In the genomic region with DNA sequence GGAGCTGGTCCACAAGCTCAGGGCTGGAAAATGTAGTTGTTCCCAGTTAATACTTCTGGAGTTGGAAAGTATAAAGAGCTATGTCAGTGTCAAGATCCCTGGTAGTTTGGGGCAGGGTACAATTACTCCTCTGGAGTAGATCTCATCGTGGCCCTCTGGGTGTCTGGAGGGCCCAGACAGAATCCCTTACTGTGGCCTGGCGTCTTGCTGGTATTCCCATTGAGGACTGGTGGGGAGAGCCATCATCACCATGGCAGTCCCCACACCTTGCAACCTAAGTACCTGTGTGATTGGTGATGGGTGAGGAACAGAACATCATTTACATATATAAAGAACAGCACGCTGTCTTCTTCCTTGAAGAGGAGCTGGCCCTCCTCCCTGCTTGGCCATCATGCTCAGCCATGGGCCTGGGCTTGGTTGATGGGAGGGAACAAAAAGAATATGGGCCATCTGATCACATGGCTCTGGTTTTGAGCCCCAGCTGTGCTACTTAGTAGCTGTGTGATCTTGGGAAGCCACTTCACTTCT, we compare ENCODE assay signal across 10 cellular contexts. TPM values are rescaled to one million over a fixed set of nuclear protein-coding genes. Genes with fewer than 3 reads are reported as not detected.
DNase-seq lines count a peak whose midpoint lies in the region; ATAC-seq, FAIRE-seq and TF ChIP-seq lines count a peak whose summit lies in the region.
"Not testable (repeated sequence)": the region's sequence is repeated elsewhere in the genome, so short reads cannot be mapped to it uniquely, and the experiment has no call there.
"Had no signal": no experiment of that assay in that cellular context is flagged by ENCODE, and none has a peak within 500 bp of the region (broad histone marks: within the 10 kb centered on the region; RNA-seq: fewer than 3 reads in every experiment).

No MANE protein-coding gene starts in this region.

- DNase-seq in GM23338 (ENCODE audit: low spot score); K562 (ENCODE audit: extremely low read depth in 1 of 4, low spot score in 3 of 4); mucosa of descending colon; upper lobe of left lung: not testable (repeated sequence)
- peak; percentile 68 for DNase-seq in posterior vena cava (ENCODE audit: low spot score)

- H3F3A ChIP-seq in GM23338 (replicated peaks; ENCODE audit: low read depth): not testable (repeated sequence)

- TF ChIP-seq POLR2A in K562 (conservative IDR thresholded peaks at IDR 0.05); gastroesophageal sphincter (IDR thresholded peaks at IDR 0.05); upper lobe of left lung (IDR thresholded peaks at IDR 0.05): not testable (repeated sequence)

- H3K4me1 Mint-ChIP-seq in GM23338: not testable (repeated sequence)

- ATAC-seq in GM23338: peak; percentile 93
- ATAC-seq in K562: peak; percentile 26; the same call in 2 of the 3 replicates
- peak; percentile 23 for ATAC-seq in gastroesophageal sphincter
- peak; percentile 17 for ATAC-seq in mucosa of descending colon
- ATAC-seq in upper lobe of left lung (ENCODE audit: low FRiP score in 2 of 2): peak; percentile 24 to 37

- not testable (repeated sequence) for TF ChIP-seq EP300 in K562 (IDR thresholded peaks at IDR 0.05; ENCODE audit: low read length); gastroesophageal sphincter (IDR thresholded peaks at IDR 0.05); upper lobe of left lung (IDR thresholded peaks at IDR 0.05)

- H3K9me3 ChIP-seq in K562 (replicated peaks; ENCODE audit: control insufficient read depth, insufficient read depth, low read depth, low read length); gastroesophageal sphincter; mucosa of descending colon; upper lobe of left lung: not testable (repeated sequence)

- CTCF ChIA-PET in K562 (lab: Yijun Ruan, JAX; ENCODE audit: low intra/inter-chr PET ratio): not testable (repeated sequence)

- not testable (repeated sequence) for H3K79me2 ChIP-seq in GM23338 (replicated peaks; ENCODE audit: insufficient read depth); K562 (ENCODE audit: control insufficient read depth, insufficient read depth, low read length)

- H3K27me3 Mint-ChIP-seq in GM23338 (ENCODE audit: insufficient read depth, low read depth, poor library complexity): not testable (repeated sequence)

- not testable (repeated sequence) for H3K36me3 Mint-ChIP-seq in GM23338 (ENCODE audit: low read depth)

- H3K4me3 ChIP-seq in GM23338, K562, gastroesophageal sphincter, mucosa of descending colon, upper lobe of left lung: not testable (repeated sequence)

- TF ChIP-seq RAD21 in K562 (CRISPR knock-in tag; conservative IDR thresholded peaks at IDR 0.05 in 1 of 2, IDR thresholded peaks at IDR 0.05 in 1 of 2): not testable (repeated sequence)

- not testable (repeated sequence) for H3K36me3 ChIP-seq in GM23338 (ENCODE audit: insufficient read depth); K562 (ENCODE audit: control insufficient read depth, insufficient read depth, low read length); gastroesophageal sphincter; mucosa of descending colon (ENCODE audit: low read depth); upper lobe of left lung

- in situ Hi-C loops in K562 (cut with MboI): not testable (repeated sequence)

- WGBS in K562 (ENCODE audit: insufficient coverage, low coverage, missing lambda C conversion rate): 50% methylated on average over 3 of the region's 3 CpGs
- 59% methylated on average over 3 of the region's 3 CpGs; no CpG with 5 or more reads in 1 of the 2 donors for WGBS in gastroesophageal sphincter (ENCODE audit: low coverage in 1 of 2), 2 donors
- WGBS in upper lobe of left lung, 2 donors: 68 to 71% methylated on average over 3 of the region's 3 CpGs

- H2AFZ ChIP-seq in GM23338; K562 (ENCODE audit: low read depth, low read length): not testable (repeated sequence)

- H3K27ac ChIP-seq in GM23338 (ENCODE audit: low read depth); K562 (ENCODE audit: extremely low read depth, low read depth, low read length); gastroesophageal sphincter; upper lobe of left lung: not testable (repeated sequence)

- H3K4me3 Mint-ChIP-seq in GM23338: not testable (repeated sequence)

- H3K9ac ChIP-seq in K562 (ENCODE audit: insufficient read depth in 1 of 2, low read depth in 2 of 2, low read length in 2 of 2): not testable (repeated sequence)

- not testable (repeated sequence) for H3K9me1 ChIP-seq in K562 (ENCODE audit: control insufficient read depth, insufficient read depth, low read length)

- BruUV-seq in K562 (replicated peaks; lab: Mats Ljungman, UMichigan): not testable (repeated sequence)

- not testable (repeated sequence) for H3K9me3 Mint-ChIP-seq in GM23338

- not testable (repeated sequence) for TF ChIP-seq CTCF in GM23338 (conservative IDR thresholded peaks at IDR 0.05; ENCODE audit: low read depth in 2 of 2); K562 (IDR thresholded peaks at IDR 0.05 in 2 of 3, conservative IDR thresholded peaks at IDR 0.05 in 1 of 3; ENCODE audit: insufficient read depth in 2 of 3, low read depth in 1 of 3, low read length in 3 of 3); gastroesophageal sphincter (IDR thresholded peaks at IDR 0.05); mucosa of descending colon (IDR thresholded peaks at IDR 0.05); upper lobe of left lung (IDR thresholded peaks at IDR 0.05)

- H3K27me3 ChIP-seq in GM23338 (ENCODE audit: insufficient read depth); K562 (ENCODE audit: control insufficient read depth in 2 of 2, insufficient read depth in 2 of 2, low read length in 2 of 2); upper lobe of left lung: not testable (repeated sequence)
- H3K27me3 ChIP-seq in gastroesophageal sphincter: peaks cover 27% of the 10 kb centered on the region

- not testable (repeated sequence) for H3K4me2 ChIP-seq in GM23338; K562 (ENCODE audit: insufficient read depth, low read length)

- not testable (repeated sequence) for H4K20me1 ChIP-seq in GM23338 (replicated peaks; ENCODE audit: insufficient read depth); K562 (replicated peaks; ENCODE audit: control insufficient read depth, insufficient read depth, low read length)

- intact Hi-C loops in K562 (cut with micrococcal nuclease); mucosa of descending colon (cut with DNase I, micrococcal nuclease); posterior vena cava (cut with DNase I): not testable (repeated sequence)

- POLR2A ChIA-PET in K562 (lab: Yijun Ruan, JAX): not testable (repeated sequence)

- H3K27ac Mint-ChIP-seq in GM23338: not testable (repeated sequence)

- FAIRE-seq in K562 (lab: Jason Lieb, UNC): not testable (repeated sequence)

- not testable (repeated sequence) for H3K9me2 ChIP-seq in GM23338 (ENCODE audit: insufficient read depth)

- not testable (repeated sequence) for H3K4me1 ChIP-seq in GM23338 (ENCODE audit: insufficient read depth); K562 (replicated peaks in 1 of 2; ENCODE audit: control insufficient read depth in 2 of 2, insufficient read depth in 2 of 2, low read length in 2 of 2); gastroesophageal sphincter; mucosa of descending colon (ENCODE audit: low read depth); upper lobe of left lung

RNA-seq across cellular contexts. Expression of a gene that starts 18.8 kb away (rescaled TPM):
- total RNA-seq in GM23338 (2014; rRNA removed; shearing (Covaris generic)): 2.1 and 3.8 TPM in 2 replicates
- 3.3 and 3.6 TPM in 2 replicates for polyA plus RNA-seq in GM23338 (2016; fragmentation: Nextera tagmentation; extraction: Ambion mirVana)
- 0.25 and 0.62 TPM in 2 replicates for total RNA-seq in K562 (2011; cell fraction: chromatin; rRNA removed; ENCODE audit: low replicate concordance)
- total RNA-seq in K562 (2011; cell fraction: nucleolus; rRNA removed): 0.39 and 0.50 TPM in 2 replicates
- 0.23 and 0.37 TPM in 2 replicates for total RNA-seq in K562 (2011; cell fraction: nucleoplasm; rRNA removed)
- 0.04 and 0.14 TPM in 2 replicates for total RNA-seq in K562 (2014; rRNA removed)
- total RNA-seq in K562 (2014; rRNA removed; fragmentation: Illumina TruSeq; extraction: Trizol): not detected in 2 replicates
- under 0.01 and 0.04 TPM in 2 replicates for total RNA-seq in K562 (2015; rRNA removed; fragmentation: Illumina TruSeq; extraction: Trizol)
- total RNA-seq in K562 (2021): 0.07 and 0.11 TPM in 2 replicates
- 0.11 and 0.25 TPM in 2 replicates for polyA plus RNA-seq in K562 (2011; rRNA removed)
- polyA plus RNA-seq in K562 (2011; cell fraction: cytosol; rRNA removed): 0.04 and 0.24 TPM in 2 replicates
- 0.63 and 1.0 TPM in 2 replicates for polyA plus RNA-seq in K562 (2011; cell fraction: nucleus; rRNA removed)
- 0.09 and 0.14 TPM in 2 replicates for polyA plus RNA-seq in K562 (2012)
- 0.04 TPM in 1 of 2 replicates, not detected in the other for polyA plus RNA-seq in K562 (2014; fragmentation: Illumina TruSeq; extraction: Trizol)
- not detected for polyA plus RNA-seq in K562 (2014; fragmentation: Nextera tagmentation; extraction: Ambion mirVana)
- 0.04 and 0.15 TPM in 2 replicates for polyA plus RNA-seq in K562 (2014; rRNA removed)
- polyA minus RNA-seq in K562 (2011; rRNA and poly(A)+ RNA removed): 0.07 TPM in 1 of 2 replicates, not detected in the other
- polyA minus RNA-seq in K562 (2011; cell fraction: cytosol; rRNA and poly(A)+ RNA removed): 0.38 TPM in 1 of 2 replicates, not detected in the other
- 0.40 and 0.56 TPM in 2 replicates for polyA minus RNA-seq in K562 (2011; cell fraction: nucleus; rRNA and poly(A)+ RNA removed)
- 1 to 10 TPM in 1 of 4 donors, under 1 TPM in 3; 0.07 to 2.4 (median 0.57) TPM for total RNA-seq in gastroesophageal sphincter
- total RNA-seq in mucosa of descending colon: 1 to 10 TPM in 2 of 3 donors, under 1 TPM in 1; 0.23 to 2.3 (median 1.1) TPM
- 1 to 10 TPM; 3.2 to 3.6 TPM for total RNA-seq in posterior vena cava
- 10 to 100 TPM in 2 of 6 donors, 1 to 10 TPM in 4; 2.1 to 19.0 (median 8.2) TPM for total RNA-seq in upper lobe of left lung
- total RNA-seq: A172, H4, HepG2 had no signal
- polyA plus RNA-seq: BJ, HepG2 had no signal

Comparison
In these comparisons a context has a peak if more than half of its experiments do, and no peak if none do; other contexts are left out.
1. ATAC-seq: peak in every context shown above with its lines; median percentile 93 in GM23338; 30 in upper lobe of left lung; 26 in K562; 23 in gastroesophageal sphincter; 17 in mucosa of descending colon.